Comparison of ENCODE assay signal across 10 cellular contexts in genomic region chr1:19463204-19463803, GRCh38. TPM values are rescaled to one million over a fixed set of nuclear protein-coding genes. Genes with fewer than 3 reads are reported as not detected.
DNase-seq lines count a peak whose midpoint lies in the region; ATAC-seq and TF ChIP-seq lines count a peak whose summit lies in the region.
"Had no signal": no experiment of that assay in that cellular context is flagged by ENCODE, and none has a peak within 500 bp of the region (broad histone marks: within the 10 kb centered on the region; RNA-seq: fewer than 3 reads in every experiment).

No MANE protein-coding gene starts in this region.

- peak overlapping the region; percentile 70 to 98 (median 84) for H3K4me2 ChIP-seq in BLaER1 treated with 17β-estradiol and CSF1 and Interleukin-3, amounts not matched to agents 10 nM and 100 nM

- H3K4me1 Mint-ChIP-seq in endodermal cell: peaks cover 30% of the 10 kb centered on the region

- CTCF ChIA-PET in RWPE1 (lab: Yijun Ruan, JAX): interaction anchor here (0.8 kb wide), 1 partner anchor 68 kb away, joined by 3 read pairs; no protein-coding TSS in a partner anchor

- POLR2A ChIA-PET in RWPE1 (lab: Yijun Ruan, JAX; ENCODE audit: low non-redundant PET): no interaction called here

- peaks cover 91 to 100% (median 99%) of the 10 kb centered on the region in 11 experiments for H4K20me1 ChIP-seq in BLaER1 treated with 17β-estradiol and CSF1 and Interleukin-3, amounts not matched to agents 10 nM and 100 nM

- peaks cover 0 to 55% (median 28%) of the 10 kb centered on the region in 11 experiments; a peak in 19 of 22 replicates for H3K36me3 ChIP-seq in BLaER1 treated with 17β-estradiol and CSF1 and Interleukin-3, amounts not matched to agents 10 nM and 100 nM
- peaks cover 44% of the 10 kb centered on the region for H3K36me3 ChIP-seq in endodermal cell (ENCODE audit: control insufficient read depth, insufficient read depth, low read length)

- H3K9ac ChIP-seq in BLaER1 treated with 17β-estradiol and CSF1 and Interleukin-3, amounts not matched to agents 10 nM and 100 nM: peak overlapping the region in 5 of 11 experiments; percentile 38 to 46 (median 42); a peak in 5 of 22 replicates
- no peak overlapping the region for H3K9ac ChIP-seq in endodermal cell (ENCODE audit: extremely low read depth, low read length, poor library complexity, severe bottlenecking)

- TF ChIP-seq CTCF in RWPE1 (conservative IDR thresholded peaks at IDR 0.05; ENCODE audit: low read depth): no peak
- TF ChIP-seq CTCF in endodermal cell (conservative IDR thresholded peaks at IDR 0.05): no peak

- H3K36me3 Mint-ChIP-seq in endodermal cell (ENCODE audit: low read depth): peaks cover 13% of the 10 kb centered on the region

- no peaks in the 10 kb centered on the region for H3K9me3 Mint-ChIP-seq in endodermal cell

- H3K9me3 ChIP-seq in BLaER1 treated with 17β-estradiol and CSF1 and Interleukin-3, amounts not matched to agents 10 nM and 100 nM (replicated peaks in 1 of 11): no peaks in the 10 kb centered on the region
- no peaks in the 10 kb centered on the region for H3K9me3 ChIP-seq in endodermal cell (ENCODE audit: control insufficient read depth, low read length)

- no peaks in the 10 kb centered on the region for H3K27me3 Mint-ChIP-seq in endodermal cell (ENCODE audit: insufficient read depth)

- DNase-seq in RWPE1 (ENCODE audit: low spot score) (no peak), endodermal cell (peak; percentile 39), cortex of kidney (lab: John Stamatoyannopoulos, UW) (no peak), hippocampal formation (lab: John Stamatoyannopoulos, UW) (no peak)
- DNase-seq: EL, NCI-H2107 had no signal

- H3K4me1 ChIP-seq in BLaER1 treated with 17β-estradiol and CSF1 and Interleukin-3, amounts not matched to agents 10 nM and 100 nM: peaks cover 61 to 96% (median 83%) of the 10 kb centered on the region in 10 experiments
- H3K4me1 ChIP-seq in endodermal cell (ENCODE audit: control insufficient read depth, insufficient read depth, low read length): peaks cover 8% of the 10 kb centered on the region

- no peaks in the 10 kb centered on the region; a peak in 1 of 22 replicates for H3K27me3 ChIP-seq in BLaER1 treated with 17β-estradiol and CSF1 and Interleukin-3, amounts not matched to agents 10 nM and 100 nM
- no peaks in the 10 kb centered on the region for H3K27me3 ChIP-seq in endodermal cell (ENCODE audit: control insufficient read depth, insufficient read depth, low read length, poor library complexity, severe bottlenecking)

- no peak overlapping the region for H3K4me3 Mint-ChIP-seq in endodermal cell

- no peak overlapping the region for H3K27ac Mint-ChIP-seq in endodermal cell

- H3K27ac ChIP-seq in BLaER1 treated with 17β-estradiol and CSF1 and Interleukin-3, amounts not matched to agents 10 nM and 100 nM: peak overlapping the region in 6 of 11 experiments; percentile 20 to 63 (median 42); a peak in 9 of 22 replicates
- peak overlapping the region; percentile 33; the same call in 1 of the 2 replicates for H3K27ac ChIP-seq in RWPE1
- H3K27ac ChIP-seq in endodermal cell (ENCODE audit: low read depth, low read length): no peak overlapping the region

- peak; percentile 61 for ATAC-seq in GM21515 (IDR thresholded peaks at IDR 0.05; ENCODE audit: unreplicated experiment)
- no peak for ATAC-seq in HG02970 (IDR thresholded peaks at IDR 0.05; ENCODE audit: low FRiP score, unreplicated experiment)
- ATAC-seq in GM19452 (IDR thresholded peaks at IDR 0.05; ENCODE audit: unreplicated experiment): no peak

- WGBS in endodermal cell (ENCODE audit: insufficient coverage in 1 of 2, insufficient read length in 1 of 2), 2 experiments: 84 to 87% methylated on average over 3 to 4 of the region's 4 CpGs

- H3K4me3 ChIP-seq in BLaER1 treated with 17β-estradiol and CSF1 and Interleukin-3, amounts not matched to agents 10 nM and 100 nM: no peak overlapping the region
- H3K4me3 ChIP-seq in endodermal cell (ENCODE audit: low read length): no peak overlapping the region

RNA-seq across cellular contexts. Expression of gene CAPZB, which starts 22.0 kb away (rescaled TPM):
- total RNA-seq in endodermal cell: 100 to 1,000 TPM; 334 to 362 TPM
- polyA plus RNA-seq in endodermal cell (2013, experiment 1 of 2): 254 TPM
- polyA plus RNA-seq in endodermal cell (2013, experiment 2 of 2): 240 TPM
